14 cellular contexts compared by ENCODE assay signal in the genomic region with DNA sequence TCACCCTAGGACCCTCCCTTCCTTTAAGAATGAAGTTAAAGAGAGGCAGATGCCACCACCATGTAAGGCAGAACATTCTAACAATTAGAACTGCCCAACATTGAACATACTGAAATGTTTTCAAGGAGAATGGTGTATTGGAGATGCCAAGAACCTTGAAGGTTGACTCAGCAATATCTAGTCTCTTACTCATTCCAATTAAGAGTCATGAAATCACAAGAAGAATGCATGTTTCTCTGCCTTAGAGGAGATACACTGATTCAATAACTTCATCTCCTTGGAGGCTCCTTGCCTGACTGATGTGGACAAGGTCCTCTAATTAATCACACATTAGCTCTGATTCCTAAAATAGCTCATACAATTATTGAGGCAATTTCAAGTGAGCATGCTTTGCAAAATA.
"Had no signal": no experiment of that assay in that cellular context is flagged by ENCODE, and none has a peak within 500 bp of the region (broad histone marks: within the 10 kb centered on the region; RNA-seq: fewer than 3 reads in every experiment).

No MANE protein-coding gene starts in this region.

- FAIRE-seq: TTC549 had no signal

- ATAC-seq: body of pancreas; effector memory CD8-positive, alpha-beta T cell; psoas muscle; WTC11 had no signal

- DNase-seq: activated CD4-positive, alpha-beta memory T cell treated with anti-CD3 and anti-CD28 coated beads, Interleukin-2, amount 10 ng/mL, durations not matched to agents 7 days and 5 days; activated CD4-positive, alpha-beta T cell treated with anti-CD3 and anti-CD28 coated beads for 4 hours; activated naive CD4-positive, alpha-beta T cell treated with anti-CD3 and anti-CD28 coated beads, Interleukin-2, amount 10 ng/mL, durations not matched to agents 7 days and 5 days; activated T-cell treated with anti-CD3 and anti-CD28 coated beads, Interleukin-2, amount 50 U/mL, for 24 hours; body of pancreas; effector memory CD8-positive, alpha-beta T cell; psoas muscle; sigmoid colon; stimulated activated CD4-positive, alpha-beta T cell treated with anti-CD3 and anti-CD28 coated beads, Interleukin-1b, Interleukin-23, amount 100 ng/mL, for 48 hours; stomach; T-helper 2 cell; testis had no signal
